In genomic region chr20:41139227-41140093, GRCh38 we compare ENCODE assay signal across 10 cellular contexts. TPM values are rescaled to one million over a fixed set of nuclear protein-coding genes. Genes with fewer than 3 reads are reported as not detected.
DNase-seq lines count a peak whose midpoint lies in the region; ATAC-seq, FAIRE-seq and TF ChIP-seq lines count a peak whose summit lies in the region.
"Had no signal": no experiment of that assay in that cellular context is flagged by ENCODE, and none has a peak within 500 bp of the region (broad histone marks: within the 10 kb centered on the region; RNA-seq: fewer than 3 reads in every experiment).

No MANE protein-coding gene starts in this region.

- no peak for TF ChIP-seq RAD21 in H1 (IDR thresholded peaks at IDR 0.05 in 1 of 2, conservative IDR thresholded peaks at IDR 0.05 in 1 of 2; ENCODE audit: low read depth in 2 of 2, low read length in 2 of 2)

- H2BK15ac ChIP-seq in H1 (ENCODE audit: low read length) (no peak overlapping the region), neuronal stem cell (ENCODE audit: low read length) (no peak overlapping the region)

- H2BK5ac ChIP-seq in H1 (ENCODE audit: low read depth, low read length) (no peak overlapping the region), neuronal stem cell (ENCODE audit: low read length) (no peak overlapping the region)

- no peak overlapping the region for H4K91ac ChIP-seq in H1 (replicated peaks; ENCODE audit: insufficient read length, low read length)
- no peak overlapping the region for H4K91ac ChIP-seq in neuronal stem cell (ENCODE audit: low read depth, low read length, poor library complexity)

- H2BK20ac ChIP-seq in H1 (ENCODE audit: low read length): no peak overlapping the region

- H3K9ac ChIP-seq in H1 (replicated peaks in 1 of 4; ENCODE audit: extremely low read depth in 1 of 4, low read depth in 3 of 4, low read length in 3 of 4) (peak overlapping the region in 1 of 4 experiments; percentile 96; a peak in 2 of 7 replicates), neuronal stem cell (ENCODE audit: low read depth, low read length, poor library complexity) (peak overlapping the region; percentile 53)

- H2BK12ac ChIP-seq in H1 (ENCODE audit: low read depth, low read length) (no peak overlapping the region), neuronal stem cell (ENCODE audit: low read length) (no peak overlapping the region)

- no peak overlapping the region for H4K5ac ChIP-seq in H1 (ENCODE audit: insufficient read length, low read depth, low read length)

- H3K23ac ChIP-seq in H1 (ENCODE audit: insufficient read length) (no peak overlapping the region), neuronal stem cell (ENCODE audit: low read depth, low read length, poor library complexity) (no peak overlapping the region)

- H4K8ac ChIP-seq in H1 (ENCODE audit: extremely low read depth, insufficient read depth, low read length) (no peak overlapping the region), neuronal stem cell (ENCODE audit: low read depth, low read length) (no peak overlapping the region)

- peak overlapping the region; percentile 88 to 97 for H3K4me2 ChIP-seq in H1 (ENCODE audit: insufficient read depth in 1 of 2, low read depth in 2 of 2, low read length in 2 of 2)
- H3K4me2 ChIP-seq in neuronal stem cell (ENCODE audit: insufficient read depth, low read length, poor library complexity, severe bottlenecking): peak overlapping the region; percentile 85

- peaks cover 32% of the 10 kb centered on the region for H3K36me3 Mint-ChIP-seq in CD4-positive, alpha-beta T cell (ENCODE audit: low read depth)

- no peak for FAIRE-seq in H1 (lab: Jason Lieb, UNC)
- FAIRE-seq: GM18507 had no signal

- no peak overlapping the region for H3K4ac ChIP-seq in H1 (replicated peaks; ENCODE audit: insufficient read length, low read depth, low read length)
- H3K4ac ChIP-seq in neuronal stem cell (ENCODE audit: low read length): no peak overlapping the region

- H4K20me1 ChIP-seq in H1 (replicated peaks in 1 of 2; ENCODE audit: control insufficient read depth in 1 of 2, insufficient read depth in 2 of 2, low read length in 2 of 2): peaks cover 24 to 45% of the 10 kb centered on the region in 2 experiments

- H3K4me3 ChIP-seq in RWPE2 (ENCODE audit: severe bottlenecking) (no peak overlapping the region), H1 (ENCODE audit: extremely low read depth in 1 of 4, insufficient read depth in 2 of 4, low read depth in 3 of 4, low read length in 4 of 4) (peak overlapping the region; percentile 80 to 97 (median 90); a peak in 7 of 8 replicates), neuronal stem cell (ENCODE audit: low read length in 2 of 2) (peak overlapping the region; percentile 85 to 96)

- H3K4me3 Mint-ChIP-seq in CD4-positive, alpha-beta T cell: peak overlapping the region; percentile 90

- peaks cover 23% of the 10 kb centered on the region for H3K79me1 ChIP-seq in H1 (ENCODE audit: low read depth, low read length)
- peaks cover 15% of the 10 kb centered on the region for H3K79me1 ChIP-seq in neuronal stem cell (ENCODE audit: low read depth, low read length)

- no peak overlapping the region for H3K56ac ChIP-seq in H1 (replicated peaks; ENCODE audit: insufficient read length, low read depth, low read length)

- H3K27ac ChIP-seq in CD4-positive, alpha-beta T cell (ENCODE audit: low read depth, low read length): peak overlapping the region; percentile 83
- H3K27ac ChIP-seq in RWPE2 (ENCODE audit: poor library complexity, severe bottlenecking) (peak overlapping the region; percentile 67), H1 (ENCODE audit: low read depth, low read length) (no peak overlapping the region), neuronal stem cell (replicated peaks; ENCODE audit: low read length) (no peak overlapping the region)

- WGBS in H1 (ENCODE audit: extremely low coverage in 1 of 2, insufficient coverage in 1 of 2, insufficient read length in 1 of 2, insufficient replicate concordance in 2 of 2, low coverage in 1 of 2, low lambda C conversion rate in 2 of 2, missing lambda C conversion rate in 1 of 2), 2 experiments: 78% methylated on average over 5 of the region's 5 CpGs; no CpG with 5 or more reads in 1 of the 2 experiments
- WGBS in neuronal stem cell (ENCODE audit: extremely low coverage in 2 of 2, insufficient read length in 2 of 2, insufficient replicate concordance in 1 of 2), 2 donors: no CpG with 5 or more reads among the region's 5 CpGs

- no peak for TF ChIP-seq POLR2A in H1 (IDR thresholded peaks at IDR 0.05; ENCODE audit: control extremely low read depth in 1 of 2, low read depth in 2 of 2, low read length in 2 of 2)

- H3K14ac ChIP-seq in H1 (ENCODE audit: insufficient read length) (no peak overlapping the region), neuronal stem cell (ENCODE audit: low read length) (no peak overlapping the region)

- no peaks in the 10 kb centered on the region for H3K9me3 Mint-ChIP-seq in CD4-positive, alpha-beta T cell

- no peaks in the 10 kb centered on the region for H3K27me3 ChIP-seq in CD4-positive, alpha-beta T cell (ENCODE audit: control insufficient read depth, insufficient read depth, low read length)
- H3K27me3 ChIP-seq in RWPE2 (ENCODE audit: insufficient read depth, poor library complexity, severe bottlenecking): no peaks in the 10 kb centered on the region
- peaks cover 0 to 9% (median 2%) of the 10 kb centered on the region in 4 experiments; a peak in 3 of 7 replicates for H3K27me3 ChIP-seq in H1 (replicated peaks in 1 of 4; ENCODE audit: control insufficient read depth in 3 of 4, extremely low read depth in 1 of 4, insufficient read depth in 3 of 4, low read length in 3 of 4)
- no peaks in the 10 kb centered on the region for H3K27me3 ChIP-seq in neuronal stem cell (ENCODE audit: control insufficient read depth in 3 of 3, insufficient read depth in 3 of 3, low read depth in 1 of 3, low read length in 3 of 3)

- POLR2A ChIA-PET in CD4-positive, alpha-beta T cell (lab: Charles Lee): interaction anchor here (0.5 to 14.5 kb wide), 8 partner anchors 8 to 553 kb away, joined by 3 to 403 read pairs (median 5); no protein-coding TSS in a partner anchor
- POLR2A ChIA-PET in H1 (lab: Charles Lee; ENCODE audit: partially characterized antibody): interaction anchor here (1.5 to 2.1 kb wide), 5 partner anchors 8 to 166 kb away, joined by 3 to 12 read pairs (median 7); no protein-coding TSS in a partner anchor

- peak in 1 of 10 experiments; percentile 33 for DNase-seq in CD4-positive, alpha-beta T cell
- DNase-seq in RWPE2 (ENCODE audit: low spot score): peak; percentile 40
- DNase-seq in H1 (ENCODE audit: low read depth in 1 of 2, low spot score in 2 of 2): no peak
- DNase-seq in neuronal stem cell (ENCODE audit: low spot score): no peak
- DNase-seq in NCI-H1436 treated with DMSO at 0.1 percent for 48 hours (lab: John Stamatoyannopoulos, UW): no peak
- DNase-seq in T1000 (lab: John Stamatoyannopoulos, UW): no peak
- DNase-seq: NCI-H1048 had no signal

- no peaks in the 10 kb centered on the region for H3K27me3 Mint-ChIP-seq in CD4-positive, alpha-beta T cell

- H2BK120ac ChIP-seq in H1 (replicated peaks; ENCODE audit: low read depth, low read length) (no peak overlapping the region), neuronal stem cell (ENCODE audit: low read depth, low read length) (no peak overlapping the region)

- peak overlapping the region; percentile 96 for H3K27ac Mint-ChIP-seq in CD4-positive, alpha-beta T cell

- TF ChIP-seq CTCF in CD4-positive, alpha-beta T cell (IDR thresholded peaks at IDR 0.05): no peak
- no peak for TF ChIP-seq CTCF in RWPE2 (IDR thresholded peaks at IDR 0.05; ENCODE audit: poor library complexity, severe bottlenecking)
- no peak for TF ChIP-seq CTCF in H1 (IDR thresholded peaks at IDR 0.05; ENCODE audit: control extremely low read depth in 1 of 3, insufficient read depth in 1 of 3, low read depth in 1 of 3, low read length in 3 of 3)

- H3K23me2 ChIP-seq in H1 (ENCODE audit: low read depth, low read length): peaks cover 13% of the 10 kb centered on the region; the same call in 1 of the 2 replicates

- peaks cover 84% of the 10 kb centered on the region for H3K4me1 Mint-ChIP-seq in CD4-positive, alpha-beta T cell (ENCODE audit: low read depth)

- H3K4me1 ChIP-seq in RWPE2 (ENCODE audit: insufficient read depth, poor library complexity, severe bottlenecking): peaks cover 9% of the 10 kb centered on the region
- peaks cover 25 to 47% (median 30%) of the 10 kb centered on the region in 4 experiments for H3K4me1 ChIP-seq in H1 (replicated peaks in 1 of 4; ENCODE audit: control insufficient read depth in 3 of 4, insufficient read depth in 4 of 4, low read length in 3 of 4)
- H3K4me1 ChIP-seq in neuronal stem cell (ENCODE audit: control insufficient read depth in 2 of 2, insufficient read depth in 1 of 2, low read depth in 1 of 2, low read length in 2 of 2): peaks cover 27 to 37% of the 10 kb centered on the region in 2 donors

- H3K9me3 ChIP-seq in CD4-positive, alpha-beta T cell (ENCODE audit: control insufficient read depth, low read length): no peaks in the 10 kb centered on the region
- H3K9me3 ChIP-seq in RWPE2 (ENCODE audit: severe bottlenecking): no peaks in the 10 kb centered on the region
- no peaks in the 10 kb centered on the region for H3K9me3 ChIP-seq in H1 (ENCODE audit: insufficient read depth in 2 of 2, low read depth in 1 of 2, low read length in 1 of 2)
- no peaks in the 10 kb centered on the region for H3K9me3 ChIP-seq in neuronal stem cell (replicated peaks in 1 of 2; ENCODE audit: control insufficient read depth in 2 of 2, insufficient read depth in 1 of 2, low read depth in 1 of 2, low read length in 2 of 2)

- H3K18ac ChIP-seq in H1 (ENCODE audit: extremely low read depth, low read length) (no peak overlapping the region), neuronal stem cell (ENCODE audit: low read length) (no peak overlapping the region)

- TF ChIP-seq EP300 in H1 (IDR thresholded peaks at IDR 0.05; ENCODE audit: borderline replicate concordance in 1 of 2, low read depth in 2 of 2, low read length in 2 of 2): no peak

- no peak overlapping the region for H2AFZ ChIP-seq in H1 (ENCODE audit: low read length)
- no peak overlapping the region for H2AFZ ChIP-seq in neuronal stem cell (ENCODE audit: low read length)

- peaks cover 63 to 66% of the 10 kb centered on the region in 2 experiments for H3K79me2 ChIP-seq in H1 (ENCODE audit: control insufficient read depth in 1 of 2, insufficient read depth in 2 of 2, low read length in 2 of 2)

- H2AK5ac ChIP-seq in H1 (ENCODE audit: low read depth, low read length): no peak overlapping the region
- no peak overlapping the region for H2AK5ac ChIP-seq in neuronal stem cell (ENCODE audit: low read depth, low read length)

- H3K36me3 ChIP-seq in RWPE2 (ENCODE audit: low read depth) (peaks cover 27% of the 10 kb centered on the region), H1 (ENCODE audit: control insufficient read depth in 2 of 4, insufficient read depth in 4 of 4, low read length in 3 of 4) (peaks cover 0 to 4% (median 0%) of the 10 kb centered on the region in 4 experiments; a peak in 1 of 8 replicates), neuronal stem cell (replicated peaks in 1 of 2; ENCODE audit: control insufficient read depth in 2 of 2, insufficient read depth in 2 of 2, low read length in 2 of 2) (peaks cover 10 to 61% of the 10 kb centered on the region in 2 donors)

- intact Hi-C loops in CD4-positive, alpha-beta T cell (cut with DNase I, micrococcal nuclease): loop anchor here (1.0 to 10.0 kb wide), 5 partner anchors 17 to 555 kb away; no protein-coding TSS in a partner anchor

- ATAC-seq in CD4-positive, alpha-beta T cell (ENCODE audit: poor library complexity): no peak
- ATAC-seq in RWPE2 (ENCODE audit: low read depth) (no peak), GM21423 (IDR thresholded peaks at IDR 0.05; ENCODE audit: unreplicated experiment) (no peak), HG03095 (IDR thresholded peaks at IDR 0.05; ENCODE audit: unreplicated experiment) (no peak)

- CTCF ChIA-PET in CD4-positive, alpha-beta T cell (lab: Charles Lee): interaction anchor here (0.9 to 6.9 kb wide), 4 partner anchors 10 to 33 kb away, joined by 3 to 66 read pairs (median 4); no protein-coding TSS in a partner anchor
- CTCF ChIA-PET in H1 (lab: Charles Lee; ENCODE audit: partially characterized antibody): interaction anchor here (1.1 to 3.2 kb wide), 6 partner anchors 8 to 33 kb away, joined by 3 to 10 read pairs (median 4); no protein-coding TSS in a partner anchor

RNA-seq across cellular contexts. Expression of gene PLCG1, which starts 2.1 kb away (rescaled TPM):
- total RNA-seq in CD4-positive, alpha-beta T cell: 100 to 1,000 TPM; 387 to 404 TPM
- total RNA-seq in H1 (2021; fragmentation: NEBNext Ultra II Directional; extraction: Animal tissue kit (Norgen Biotek cat#: 25700)): 151 and 154 TPM in 2 replicates
- 103 and 152 TPM in 2 replicates for polyA plus RNA-seq in H1 (2011; rRNA removed)
- 138 TPM for polyA plus RNA-seq in H1 (2011; cell fraction: cytosol; rRNA removed)
- polyA plus RNA-seq in H1 (2011; cell fraction: nucleus; rRNA removed): 726 TPM
- 123 to 166 TPM (median 150 TPM) in 4 replicates for polyA plus RNA-seq in H1 (2012, experiment 1 of 2)
- 127 TPM for polyA plus RNA-seq in H1 (2012, experiment 2 of 2)
- polyA plus RNA-seq in H1 (2013, experiment 1 of 2): 83.5 TPM
- 72.0 TPM for polyA plus RNA-seq in H1 (2013, experiment 2 of 2)
- 164 and 175 TPM in 2 replicates for polyA minus RNA-seq in H1 (2011; rRNA and poly(A)+ RNA removed)
- polyA minus RNA-seq in H1 (2011; cell fraction: cytosol; rRNA and poly(A)+ RNA removed): 123 TPM
- polyA minus RNA-seq in H1 (2011; cell fraction: nucleus; rRNA and poly(A)+ RNA removed): 248 TPM
- polyA plus RNA-seq in neuronal stem cell (2013, experiment 1 of 2): 138 TPM
- 134 TPM for polyA plus RNA-seq in neuronal stem cell (2013, experiment 2 of 2)

Comparison
In these comparisons a context has a peak if more than half of its experiments do, and no peak if none do; other contexts are left out.
1. H3K27ac ChIP-seq: peak in CD4-positive, alpha-beta T cell (single experiment) and RWPE2 (single experiment); none in H1 (single experiment) and neuronal stem cell (single experiment).